In the genomic region with DNA sequence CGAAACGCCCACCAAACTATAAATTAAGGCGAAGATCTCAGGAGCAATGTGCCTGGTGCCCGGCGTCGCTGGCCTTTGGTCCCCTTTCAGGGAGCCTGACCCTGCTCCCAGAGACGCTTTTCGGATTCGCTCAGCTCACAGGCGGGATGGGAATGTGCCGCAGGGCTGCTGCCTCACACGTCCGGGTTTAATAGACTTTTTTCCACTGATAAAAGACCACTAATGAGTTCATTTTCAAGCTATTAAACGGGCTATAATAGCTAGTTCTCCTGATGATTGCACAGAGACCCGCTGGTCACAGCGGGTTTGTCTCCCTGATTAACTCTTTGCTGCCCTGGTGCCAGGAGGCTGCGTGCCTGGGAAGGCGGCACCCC, we compare ENCODE assay signal across 21 cellular contexts.
DNase-seq lines count a peak whose midpoint lies in the region; ATAC-seq lines count a peak whose summit lies in the region.
"Had no signal": no experiment of that assay in that cellular context is flagged by ENCODE, and none has a peak within 500 bp of the region (broad histone marks: within the 10 kb centered on the region; RNA-seq: fewer than 3 reads in every experiment).

No MANE protein-coding gene starts in this region.

- no peak overlapping the region for H4K8ac ChIP-seq in mesendoderm (ENCODE audit: low read depth, low read length)

- peaks cover 34% of the 10 kb centered on the region for H3K4me1 ChIP-seq in ectodermal cell (ENCODE audit: control insufficient read depth, insufficient read depth, low read length)
- H3K4me1 ChIP-seq in mesendoderm (ENCODE audit: control insufficient read depth, low read depth, low read length): no peaks in the 10 kb centered on the region
- H3K4me1 ChIP-seq: body of pancreas, colonic mucosa, HAP-1 had no signal

- peak overlapping the region; percentile 5 for H3K9ac ChIP-seq in mesendoderm (ENCODE audit: low read length)
- H3K9ac ChIP-seq: SK-N-SH had no signal

- no peaks in the 10 kb centered on the region for H3K79me2 ChIP-seq in mesendoderm (ENCODE audit: control insufficient read depth, insufficient read depth, low read length)

- no peak overlapping the region for H2BK5ac ChIP-seq in mesendoderm (ENCODE audit: low read length)

- peak overlapping the region; percentile 29 for H3K4me2 ChIP-seq in mesendoderm (ENCODE audit: low read length)
- H3K4me2 ChIP-seq: SK-N-SH had no signal

- H4K5ac ChIP-seq in mesendoderm (ENCODE audit: low read length): no peak overlapping the region

- WGBS in ectodermal cell, 2 experiments: 10 to 12% methylated on average over 18 of the region's 18 CpGs
- no CpG with 5 or more reads among the region's 18 CpGs for WGBS in mesendoderm (ENCODE audit: extremely low coverage, insufficient coverage, low lambda C conversion rate)

- H3K4ac ChIP-seq in mesendoderm (ENCODE audit: low read depth, low read length): no peak overlapping the region

- H2AK5ac ChIP-seq in mesendoderm (ENCODE audit: low read length): no peak overlapping the region

- H3K27me3 ChIP-seq in ectodermal cell (ENCODE audit: control insufficient read depth, insufficient read depth, low read length, poor library complexity, severe bottlenecking) (peaks cover 4% of the 10 kb centered on the region), mesendoderm (ENCODE audit: insufficient read depth, low read length, poor library complexity) (no peaks in the 10 kb centered on the region)
- H3K27me3 ChIP-seq: vagina had no signal

- no peaks in the 10 kb centered on the region for H3K9me3 ChIP-seq in ectodermal cell (ENCODE audit: control insufficient read depth, low read length)
- H3K9me3 ChIP-seq: body of pancreas, colonic mucosa, HAP-1, SK-N-SH, vagina had no signal

- DNase-seq in NCI-H146 (lab: John Stamatoyannopoulos, UW) (peak; percentile 48), NCI-H146 treated with DMSO at 0.1 percent for 48 hours (lab: John Stamatoyannopoulos, UW; ENCODE audit: unreplicated experiment) (no peak), mesendoderm (no peak), NAMALWA (ENCODE audit: low spot score) (no peak), GOT3 (lab: John Stamatoyannopoulos, UW) (no peak)
- DNase-seq in stimulated activated effector memory CD8-positive, alpha-beta T cell treated with anti-CD3 and anti-CD28 coated beads, Interleukin-12 subunit alpha, Interleukin-12 subunit beta, amount 100 ng/mL, for 72 hours (ENCODE audit: low spot score in 2 of 2): no peak
- DNase-seq: body of pancreas; colonic mucosa; GF-D8; IMR-90; MM.1S; NCI-H187 treated with DMSO at 0.1 percent for 48 hours; RPMI8226; SK-N-SH; stimulated activated CD4-positive, alpha-beta T cell treated with anti-CD3 and anti-CD28 coated beads, Interleukin-2, amount 100 ng/mL, for 48 hours had no signal

- ATAC-seq in stimulated activated effector memory CD8-positive, alpha-beta T cell treated with anti-CD3 and anti-CD28 coated beads, Interleukin-12 subunit alpha, Interleukin-12 subunit beta, amount 100 ng/mL, for 72 hours: no peak
- no peak for ATAC-seq in HG03354 (IDR thresholded peaks at IDR 0.05; ENCODE audit: poor library complexity, severe bottlenecking, unreplicated experiment)
- ATAC-seq: body of pancreas had no signal

- peak overlapping the region; percentile 1 for H3K4me3 ChIP-seq in ectodermal cell (ENCODE audit: insufficient read depth, low read depth, low read length)
- no peak overlapping the region for H3K4me3 ChIP-seq in mesendoderm (ENCODE audit: low read length)
- H3K4me3 ChIP-seq: body of pancreas, colonic mucosa, HAP-1, skin epidermis, vagina had no signal

- no peak overlapping the region for H2BK120ac ChIP-seq in mesendoderm (ENCODE audit: low read depth, low read length)

- H3K79me1 ChIP-seq in mesendoderm (ENCODE audit: low read length): no peaks in the 10 kb centered on the region

- H3K27ac Mint-ChIP-seq in stimulated activated effector memory CD8-positive, alpha-beta T cell treated with anti-CD3 and anti-CD28 coated beads, Interleukin-12 subunit alpha, Interleukin-12 subunit beta, amount 100 ng/mL, for 72 hours: no peak overlapping the region
- H3K27ac Mint-ChIP-seq: activated T-helper 2 cell treated with anti-CD3 and anti-CD28 coated beads, Interferon-gamma antibody, Interleukin-2, Interleukin-4, amounts not matched to agents 10 μg/mL and 5 μg/mL and 100 μg/mL, durations not matched to agents 14 hours and 24 hours and 36 hours had no signal

- no peaks in the 10 kb centered on the region for H3K9me3 Mint-ChIP-seq in stimulated activated effector memory CD8-positive, alpha-beta T cell treated with anti-CD3 and anti-CD28 coated beads, Interleukin-12 subunit alpha, Interleukin-12 subunit beta, amount 100 ng/mL, for 72 hours
- H3K9me3 Mint-ChIP-seq: activated T-helper 2 cell treated with anti-CD3 and anti-CD28 coated beads, Interferon-gamma antibody, Interleukin-2, Interleukin-4, amounts not matched to agents 10 μg/mL and 5 μg/mL and 100 μg/mL, durations not matched to agents 14 hours and 24 hours and 36 hours had no signal

- no peak overlapping the region for H2BK15ac ChIP-seq in mesendoderm (replicated peaks; ENCODE audit: low read depth)

- H3K36me3 ChIP-seq in ectodermal cell (ENCODE audit: control insufficient read depth, insufficient read depth, low read length) (no peaks in the 10 kb centered on the region), mesendoderm (ENCODE audit: control insufficient read depth, insufficient read depth, low read length) (no peaks in the 10 kb centered on the region)
- H3K36me3 ChIP-seq: colonic mucosa, HAP-1, vagina had no signal

- no peaks in the 10 kb centered on the region for H3K36me3 Mint-ChIP-seq in stimulated activated effector memory CD8-positive, alpha-beta T cell treated with anti-CD3 and anti-CD28 coated beads, Interleukin-12 subunit alpha, Interleukin-12 subunit beta, amount 100 ng/mL, for 72 hours

- peak overlapping the region; percentile 32 for H3K4me3 Mint-ChIP-seq in stimulated activated effector memory CD8-positive, alpha-beta T cell treated with anti-CD3 and anti-CD28 coated beads, Interleukin-12 subunit alpha, Interleukin-12 subunit beta, amount 100 ng/mL, for 72 hours

- H3K23ac ChIP-seq in mesendoderm (ENCODE audit: low read length): no peak overlapping the region

- H3K18ac ChIP-seq in mesendoderm (ENCODE audit: low read length): no peak overlapping the region

- H3K56ac ChIP-seq in mesendoderm (ENCODE audit: low read length): no peak overlapping the region

- peak overlapping the region; percentile 26 for H3K27ac ChIP-seq in ectodermal cell (ENCODE audit: insufficient read depth, low read depth, low read length, poor library complexity, severe bottlenecking)
- no peak overlapping the region for H3K27ac ChIP-seq in mesendoderm (ENCODE audit: low read depth, low read length)
- H3K27ac ChIP-seq: body of pancreas, colonic mucosa, skin epidermis, vagina had no signal

- H3K4me1 Mint-ChIP-seq in stimulated activated effector memory CD8-positive, alpha-beta T cell treated with anti-CD3 and anti-CD28 coated beads, Interleukin-12 subunit alpha, Interleukin-12 subunit beta, amount 100 ng/mL, for 72 hours: peaks cover 19% of the 10 kb centered on the region
